ENCODE assay signal across 10 cellular contexts in the genomic region with DNA sequence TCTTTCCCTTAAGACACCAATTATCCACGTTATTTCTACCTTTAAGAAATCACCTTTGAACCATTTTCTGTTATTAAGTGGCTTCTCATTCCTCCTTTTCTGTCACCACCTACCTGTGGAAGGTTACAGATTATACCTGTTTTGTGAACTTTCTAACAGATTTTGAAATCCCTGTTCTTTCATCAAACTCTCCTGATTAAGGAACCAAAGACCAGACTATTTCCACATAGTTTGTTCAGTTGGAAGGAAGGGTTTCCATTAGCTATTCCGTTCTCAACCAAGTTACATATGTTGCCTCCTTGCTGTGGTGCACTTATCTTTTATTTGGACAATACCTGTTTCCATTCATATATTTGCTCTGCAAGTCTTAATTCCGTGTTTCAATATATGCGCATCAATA.
"Had no signal": no experiment of that assay in that cellular context is flagged by ENCODE, and none has a peak within 500 bp of the region (broad histone marks: within the 10 kb centered on the region; RNA-seq: fewer than 3 reads in every experiment).

No MANE protein-coding gene starts in this region.

- H3K9ac ChIP-seq: GM23248 had no signal

- H3K4me1 ChIP-seq: HAP-1 had no signal

- H3K4me3 ChIP-seq: GM23248, HAP-1, K562 had no signal

- H3K9me3 ChIP-seq: HAP-1 had no signal

- DNase-seq: GM23248, GOT3, H7, HFFc6, IMR-90, KG1 had no signal

- H3K27ac ChIP-seq: GM23248, HL-60 had no signal

- ATAC-seq: HCT116 had no signal

- H2AFZ ChIP-seq: GM23248 had no signal

- H3K36me3 ChIP-seq: HAP-1 had no signal

- FAIRE-seq: K562 had no signal
